In genomic region chr11:34339149-34340064, GRCh38 we compare ENCODE assay signal across 10 cellular contexts. TPM values are rescaled to one million over a fixed set of nuclear protein-coding genes. Genes with fewer than 3 reads are reported as not detected.
DNase-seq lines count a peak whose midpoint lies in the region; ATAC-seq and TF ChIP-seq lines count a peak whose summit lies in the region.
"Had no signal": no experiment of that assay in that cellular context is flagged by ENCODE, and none has a peak within 500 bp of the region (broad histone marks: within the 10 kb centered on the region; RNA-seq: fewer than 3 reads in every experiment).

No MANE protein-coding gene starts in this region.

- intact Hi-C loops in left lung (cut with DNase I) (no loop called here), OCI-LY7 (cut with micrococcal nuclease; ENCODE audit: unreplicated experiment) (no loop called here)

- H3K79me2 ChIP-seq in OCI-LY7 (ENCODE audit: insufficient read depth, low read depth, low read length): no peaks in the 10 kb centered on the region

- no peaks in the 10 kb centered on the region for H3K9me2 ChIP-seq in OCI-LY7 (ENCODE audit: insufficient read depth, low read length)

- no peak for TF ChIP-seq CTCF in left lung (IDR thresholded peaks at IDR 0.05)
- TF ChIP-seq CTCF in OCI-LY7 (conservative IDR thresholded peaks at IDR 0.05; ENCODE audit: low read length): no peak

- H4K20me1 ChIP-seq in OCI-LY7 (ENCODE audit: insufficient read depth, low read length): no peaks in the 10 kb centered on the region

- no TSS peak for BruUV-seq in OCI-LY7 (replicated peaks; lab: Mats Ljungman, UMichigan)

- H3K36me3 ChIP-seq in left lung: no peaks in the 10 kb centered on the region
- H3K36me3 ChIP-seq in OCI-LY7 (ENCODE audit: insufficient read depth, low read length): no peaks in the 10 kb centered on the region

- no peak overlapping the region for H3K4me2 ChIP-seq in OCI-LY7 (ENCODE audit: low read length)

- H3K4me3 ChIP-seq in left lung (no peak overlapping the region), OCI-LY7 (ENCODE audit: low read depth, low read length, poor library complexity, severe bottlenecking) (no peak overlapping the region)
- H3K4me3 ChIP-seq: skin epidermis had no signal

- DNase-seq in NCI-H524 treated with DMSO at 0.1 percent for 48 hours (lab: John Stamatoyannopoulos, UW): peak; percentile 59
- no peak for DNase-seq in left lung
- DNase-seq in NCI-H1930 (lab: John Stamatoyannopoulos, UW): no peak
- no peak for DNase-seq in islet precursor cell
- no peak for DNase-seq in OCI-LY7 (ENCODE audit: low spot score)
- DNase-seq in NCI-H2029 treated with DMSO at 0.1 percent for 48 hours (lab: John Stamatoyannopoulos, UW): no peak
- DNase-seq: Right ventricle myocardium superior had no signal

- no peaks in the 10 kb centered on the region for H3K27me3 ChIP-seq in left lung

- H3K9me3 ChIP-seq in left lung: no peaks in the 10 kb centered on the region
- no peaks in the 10 kb centered on the region for H3K9me3 ChIP-seq in OCI-LY7 (ENCODE audit: low read length)

- no peak overlapping the region for H2AFZ ChIP-seq in OCI-LY7 (ENCODE audit: low read length)

- peaks cover 0 to 29% of the 10 kb centered on the region in 2 donors for H3K4me1 ChIP-seq in left lung
- H3K4me1 ChIP-seq in OCI-LY7 (ENCODE audit: insufficient read depth, low read length, poor library complexity, severe bottlenecking): no peaks in the 10 kb centered on the region

- ATAC-seq in GM18508 (IDR thresholded peaks at IDR 0.05; ENCODE audit: insufficient read depth, unreplicated experiment): peak; percentile 85
- peak; percentile 72 for ATAC-seq in HG02610 (IDR thresholded peaks at IDR 0.05; ENCODE audit: unreplicated experiment)
- peak; percentile 51 for ATAC-seq in left lung

- CTCF ChIA-PET in OCI-LY7 (lab: Charles Lee; ENCODE audit: unreplicated experiment): no interaction called here

- POLR2A ChIA-PET in OCI-LY7 (lab: Charles Lee): interaction anchor here (1.4 kb wide), 1 partner anchor 198 kb away, joined by 3 read pairs; no protein-coding TSS in a partner anchor

- H3K27ac ChIP-seq in left lung: peak overlapping the region in 1 of 2 donors; percentile 24
- H3K27ac ChIP-seq in OCI-LY7 (ENCODE audit: low read depth, low read length, poor library complexity, severe bottlenecking): no peak overlapping the region
- H3K27ac ChIP-seq: skin epidermis had no signal

RNA-seq across cellular contexts. Expression of gene ABTB2, which starts 18.4 kb away (rescaled TPM):
- total RNA-seq in left lung (1 to 10 TPM; 2.4 to 6.9 TPM), OCI-LY7 (2022) (0.06 and 0.07 TPM in 2 replicates)
- 0.09 and 0.36 TPM in 2 replicates for total RNA-seq in OCI-LY7 (2014; rRNA removed; shearing (Covaris generic))
